ENCODE assay signal across 8 cellular contexts in genomic region chr12:40446385-40446784, GRCh38.
DNase-seq lines count a peak whose midpoint lies in the region; ATAC-seq and TF ChIP-seq lines count a peak whose summit lies in the region.

No MANE protein-coding gene starts in this region.

- POLR2A ChIA-PET in SK-N-SH (lab: Yijun Ruan, JAX), result no interaction called here
- POLR2A ChIA-PET in activated CD4-positive, alpha-beta memory T cell treated with anti-CD3 and anti-CD28 coated beads for 36 hours (lab: Charles Lee), result no interaction called here

- H3K4me2 ChIP-seq in SK-N-SH, result no peak overlapping the region

- in situ Hi-C loops in astrocyte of the cerebellum (cut with HindIII; ENCODE audit: low sequenced_read_pairs), result no loop called here

- no peaks in the 10 kb centered on the region for H4K20me1 ChIP-seq in SK-N-SH (ENCODE audit: insufficient read depth)

- peak; percentile 24 for DNase-seq in SK-N-SH
- peak; percentile 32 for DNase-seq in HPDE6-E6E7 (ENCODE audit: extremely low spot score)
- no peak for DNase-seq in astrocyte of the cerebellum (ENCODE audit: low read depth)
- DNase-seq in pons (ENCODE audit: low spot score), result peak; percentile 4
- no peak for DNase-seq in activated CD4-positive, alpha-beta memory T cell treated with anti-CD3 and anti-CD28 coated beads for 36 hours
- DNase-seq in lower lobe of right lung, result no peak

- H3K4me3 Mint-ChIP-seq in activated CD4-positive, alpha-beta memory T cell treated with anti-CD3 and anti-CD28 coated beads for 36 hours, result no peak overlapping the region

- H3K79me2 ChIP-seq in SK-N-SH (ENCODE audit: insufficient read depth), result no peaks in the 10 kb centered on the region

- ATAC-seq in SK-N-SH treated with all-trans-retinoic acid at 6 μM for 48 hours (no peak), lower lobe of right lung (no peak), HG03460 (IDR thresholded peaks at IDR 0.05; ENCODE audit: unreplicated experiment) (no peak)

- H3K4me1 ChIP-seq in SK-N-SH (ENCODE audit: control insufficient read depth in 1 of 2, insufficient read depth in 2 of 2, low read depth in 1 of 2, low read length in 1 of 2), result no peaks in the 10 kb centered on the region; a peak in 2 of 4 replicates
- no peaks in the 10 kb centered on the region for H3K4me1 ChIP-seq in lower lobe of right lung

- no peaks in the 10 kb centered on the region for H3F3A ChIP-seq in SK-N-SH (replicated peaks; ENCODE audit: insufficient read depth)

- H3K9me3 ChIP-seq in SK-N-SH, result no peaks in the 10 kb centered on the region
- H3K9me3 ChIP-seq in lower lobe of right lung, result no peaks in the 10 kb centered on the region

- H3K4me1 Mint-ChIP-seq in activated CD4-positive, alpha-beta memory T cell treated with anti-CD3 and anti-CD28 coated beads for 36 hours (ENCODE audit: low read depth), result no peaks in the 10 kb centered on the region

- H3K9me3 Mint-ChIP-seq in activated CD4-positive, alpha-beta memory T cell treated with anti-CD3 and anti-CD28 coated beads for 36 hours, result peaks cover 4% of the 10 kb centered on the region

- no peaks in the 10 kb centered on the region for H3K27me3 Mint-ChIP-seq in activated CD4-positive, alpha-beta memory T cell treated with anti-CD3 and anti-CD28 coated beads for 36 hours

- H3K9me2 ChIP-seq in SK-N-SH, result no peaks in the 10 kb centered on the region

- peak; percentile 43 for TF ChIP-seq RAD21 in SK-N-SH (IDR thresholded peaks at IDR 0.05; ENCODE audit: low read length)

- no peak overlapping the region for H3K4me3 ChIP-seq in SK-N-SH (ENCODE audit: low read depth in 2 of 2, low read length in 1 of 2)
- no peak overlapping the region for H3K4me3 ChIP-seq in astrocyte of the cerebellum (ENCODE audit: low read depth, low read length)
- no peak overlapping the region for H3K4me3 ChIP-seq in lower lobe of right lung

- TF ChIP-seq CTCF in SK-N-SH (IDR thresholded peaks at IDR 0.05) (peak; percentile 55), astrocyte of the cerebellum (IDR thresholded peaks at IDR 0.05; ENCODE audit: low read depth, low read length, missing control alignments) (peak; percentile 44), lower lobe of right lung (IDR thresholded peaks at IDR 0.05) (no peak)

- no peak for TF ChIP-seq EP300 in SK-N-SH (IDR thresholded peaks at IDR 0.05; ENCODE audit: borderline replicate concordance in 1 of 2, low read depth in 1 of 2, low read length in 1 of 2)

- no peak overlapping the region for H3K9ac ChIP-seq in SK-N-SH

- H3K27ac Mint-ChIP-seq in activated CD4-positive, alpha-beta memory T cell treated with anti-CD3 and anti-CD28 coated beads for 36 hours, result no peak overlapping the region

- intact Hi-C loops in activated CD4-positive, alpha-beta memory T cell treated with anti-CD3 and anti-CD28 coated beads for 36 hours (cut with micrococcal nuclease), result no loop called here
- intact Hi-C loops in lower lobe of right lung (cut with DNase I), result no loop called here

- no peak overlapping the region for H2AFZ ChIP-seq in SK-N-SH (ENCODE audit: low read depth)

- H3K27ac ChIP-seq in SK-N-SH (ENCODE audit: low read depth in 2 of 2, low read length in 1 of 2) (no peak overlapping the region), lower lobe of right lung (no peak overlapping the region)

- no peaks in the 10 kb centered on the region for H3K36me3 ChIP-seq in SK-N-SH (replicated peaks in 1 of 2; ENCODE audit: control insufficient read depth in 1 of 2, insufficient read depth in 2 of 2, low read length in 1 of 2)
- no peaks in the 10 kb centered on the region for H3K36me3 ChIP-seq in lower lobe of right lung

- H3K27me3 ChIP-seq in SK-N-SH (ENCODE audit: insufficient read depth), result no peaks in the 10 kb centered on the region
- H3K27me3 ChIP-seq in lower lobe of right lung (ENCODE audit: low read depth), result no peaks in the 10 kb centered on the region

- CTCF ChIA-PET in SK-N-SH (lab: Yijun Ruan, JAX), result interaction anchor here (0.6 to 2.2 kb wide), 9 partner anchors 9 to 216 kb away, joined by 3 to 7 read pairs (median 3); no protein-coding TSS in a partner anchor
- CTCF ChIA-PET in activated CD4-positive, alpha-beta memory T cell treated with anti-CD3 and anti-CD28 coated beads for 36 hours (lab: Charles Lee), result interaction anchor here (0.7 kb wide), 1 partner anchor 35 kb away, joined by 5 read pairs; no protein-coding TSS in a partner anchor

- H3K36me3 Mint-ChIP-seq in activated CD4-positive, alpha-beta memory T cell treated with anti-CD3 and anti-CD28 coated beads for 36 hours, result no peaks in the 10 kb centered on the region

TF ChIP-seq in SK-N-SH, 30 proteins besides CTCF, POLR2A, EP300 and RAD21:
- TF ChIP-seq SMC3 (IDR thresholded peaks at IDR 0.05; ENCODE audit: low read depth, low read length) (0 out of 2 replicates have a peak, but pooled peaks have one; percentile 23), USF2 (IDR thresholded peaks at IDR 0.05; ENCODE audit: borderline replicate concordance, low read depth, low read length) (no peak)

TF ChIP-seq in SK-N-SH treated with all-trans-retinoic acid at 6 μM for 48 hours, 23 proteins besides CTCF, POLR2A, EP300 and RAD21:
- TF ChIP-seq ARNTL (CRISPR knock-in tag; IDR thresholded peaks at IDR 0.05; ENCODE audit: borderline replicate concordance, low read depth), result no peak
- TF ChIP-seq CREB5 (CRISPR knock-in tag; IDR thresholded peaks at IDR 0.05; ENCODE audit: low read depth), result no peak
- no peak for TF ChIP-seq ZFP30 (CRISPR knock-in tag; IDR thresholded peaks at IDR 0.05)
- no peak for TF ChIP-seq CSRNP3 (CRISPR knock-in tag; IDR thresholded peaks at IDR 0.05)
- TF ChIP-seq TCF4 (CRISPR knock-in tag; IDR thresholded peaks at IDR 0.05; ENCODE audit: borderline replicate concordance), result no peak
- no peak for TF ChIP-seq ZC3H10 (CRISPR knock-in tag; IDR thresholded peaks at IDR 0.05)
- TF ChIP-seq POU6F1 (CRISPR knock-in tag; IDR thresholded peaks at IDR 0.05; ENCODE audit: borderline replicate concordance, low read depth), result no peak
- TF ChIP-seq TOX (CRISPR knock-in tag; IDR thresholded peaks at IDR 0.05; ENCODE audit: borderline replicate concordance), result no peak
- TF ChIP-seq PATZ1 (CRISPR knock-in tag; IDR thresholded peaks at IDR 0.05; ENCODE audit: borderline replicate concordance), result no peak
- TF ChIP-seq OSR1 (CRISPR knock-in tag; IDR thresholded peaks at IDR 0.05), result no peak
- TF ChIP-seq GLIS3 (CRISPR knock-in tag; IDR thresholded peaks at IDR 0.05), result no peak
- no peak for TF ChIP-seq ESRRG (CRISPR knock-in tag; IDR thresholded peaks at IDR 0.05)
- no peak for TF ChIP-seq PPARA (CRISPR knock-in tag; IDR thresholded peaks at IDR 0.05; ENCODE audit: borderline replicate concordance)
- no peak for TF ChIP-seq ZFP3 (CRISPR knock-in tag; IDR thresholded peaks at IDR 0.05)
- TF ChIP-seq ISL1 (CRISPR knock-in tag; IDR thresholded peaks at IDR 0.05), result no peak

Comparison
In these comparisons a context has a peak if more than half of its experiments do, and no peak if none do; other contexts are left out.
1. DNase-seq: peak in SK-N-SH (single experiment), HPDE6-E6E7 (single experiment) and pons (single experiment); none in astrocyte of the cerebellum (single experiment), activated CD4-positive, alpha-beta memory T cell treated with anti-CD3 and anti-CD28 coated beads for 36 hours (single experiment) and lower lobe of right lung (single experiment).